Comparison of ENCODE assay signal across 13 cellular contexts in the genomic region with DNA sequence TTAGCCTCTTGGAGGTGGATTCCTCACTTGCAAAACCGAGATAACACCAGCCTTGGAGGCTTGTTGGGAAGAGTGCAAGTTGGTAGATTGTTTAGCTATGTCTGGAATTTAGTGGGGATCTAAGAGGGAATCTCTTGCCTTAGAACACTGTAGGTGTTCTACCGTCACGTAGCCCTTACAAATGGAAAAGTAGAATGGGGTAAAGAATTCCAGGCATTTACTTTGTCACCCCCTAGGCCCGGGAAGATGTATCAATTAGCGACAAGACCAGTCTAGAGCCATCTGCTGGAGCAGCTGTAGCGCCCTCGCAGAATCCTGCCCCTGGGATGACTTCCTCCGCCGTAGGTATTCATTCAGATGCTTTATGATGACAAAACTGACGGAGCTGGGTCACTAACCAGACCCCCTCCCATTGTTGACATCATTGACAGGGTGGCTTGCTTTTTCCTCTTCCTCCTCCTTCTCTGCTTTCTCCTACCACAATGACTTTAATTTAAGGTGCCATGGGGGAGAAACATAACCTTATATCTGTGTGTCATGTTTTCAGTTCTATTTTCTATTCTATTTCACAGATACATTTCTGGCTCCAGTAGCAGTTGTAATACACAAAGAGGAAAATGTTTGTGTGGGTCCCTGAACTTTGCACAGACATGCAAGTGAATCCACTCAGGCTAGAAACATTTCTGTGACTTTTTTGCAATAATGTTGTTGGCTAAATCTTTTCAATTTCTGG.
DNase-seq lines count a peak whose midpoint lies in the region; ATAC-seq and TF ChIP-seq lines count a peak whose summit lies in the region.
"Had no signal": no experiment of that assay in that cellular context is flagged by ENCODE, and none has a peak within 500 bp of the region (broad histone marks: within the 10 kb centered on the region; RNA-seq: fewer than 3 reads in every experiment).

No MANE protein-coding gene starts in this region.

- TF ChIP-seq POLR2A in vagina (IDR thresholded peaks at IDR 0.05): no peak

- peak overlapping the region; percentile 78 for H3K4ac ChIP-seq in mesendoderm (ENCODE audit: low read depth, low read length)

- no peaks in the 10 kb centered on the region for H3K79me2 ChIP-seq in mesendoderm (ENCODE audit: control insufficient read depth, insufficient read depth, low read length)

- POLR2A ChIA-PET in Caco-2 (lab: Charles Lee): no interaction called here

- DNase-seq in Caco-2 (peak; percentile 59 to 73), endodermal cell (peak; percentile 89), mesendoderm (peak; percentile 99), vagina (ENCODE audit: extremely low spot score in 2 of 2) (no peak)
- DNase-seq: C1 segment of cervical spinal cord, GOT3, Kasumi-1, NCI-H187 treated with DMSO at 0.1 percent for 48 hours, NCI-H446 treated with DMSO at 0.1 percent for 48 hours had no signal

- WGBS in endodermal cell (ENCODE audit: insufficient coverage in 1 of 2, insufficient read length in 1 of 2), 2 experiments: 57 to 66% methylated on average over 10 of the region's 10 CpGs
- no CpG with 5 or more reads among the region's 10 CpGs for WGBS in mesendoderm (ENCODE audit: extremely low coverage, insufficient coverage, low lambda C conversion rate)

- peak overlapping the region; percentile 58 for H2BK15ac ChIP-seq in mesendoderm (replicated peaks; ENCODE audit: low read depth)

- H3K4me1 ChIP-seq in Caco-2 (peaks cover 41% of the 10 kb centered on the region), HUES6 (ENCODE audit: control insufficient read depth, insufficient read depth, low read length) (peaks cover 14% of the 10 kb centered on the region), endodermal cell (ENCODE audit: control insufficient read depth, insufficient read depth, low read length) (peaks cover 7% of the 10 kb centered on the region), mesendoderm (ENCODE audit: control insufficient read depth, low read depth, low read length) (no peaks in the 10 kb centered on the region), vagina (no peaks in the 10 kb centered on the region)

- H3K27ac ChIP-seq in HUES6 (ENCODE audit: low read depth, low read length): peak overlapping the region; percentile 66; the same call in 1 of the 2 replicates
- no peak overlapping the region for H3K27ac ChIP-seq in endodermal cell (ENCODE audit: low read depth, low read length)
- H3K27ac ChIP-seq in mesendoderm (ENCODE audit: low read depth, low read length): peak overlapping the region; percentile 13
- no peak overlapping the region for H3K27ac ChIP-seq in vagina

- H3K36me3 ChIP-seq in Caco-2 (ENCODE audit: control insufficient read depth, insufficient read depth, low read length) (no peaks in the 10 kb centered on the region), HUES6 (ENCODE audit: control insufficient read depth, insufficient read depth, low read length) (no peaks in the 10 kb centered on the region), endodermal cell (ENCODE audit: control insufficient read depth, insufficient read depth, low read length) (no peaks in the 10 kb centered on the region), mesendoderm (ENCODE audit: control insufficient read depth, insufficient read depth, low read length) (no peaks in the 10 kb centered on the region), vagina (no peaks in the 10 kb centered on the region)

- CTCF ChIA-PET in Caco-2 (lab: Charles Lee): interaction anchor here (0.7 kb wide), 1 partner anchor 362 kb away, joined by 3 read pairs; no protein-coding TSS in a partner anchor

- intact Hi-C loops in Caco-2 (cut with micrococcal nuclease; ENCODE audit: unreplicated experiment) (loop anchor here (10.0 kb wide), 1 partner anchor 79 kb away; no protein-coding TSS in a partner anchor), vagina (cut with DNase I) (no loop called here)

- H2AK5ac ChIP-seq in mesendoderm (ENCODE audit: low read length): no peak overlapping the region

- ATAC-seq in GM21367 (IDR thresholded peaks at IDR 0.05; ENCODE audit: unreplicated experiment): no peak
- no peak for ATAC-seq in HG03175 (IDR thresholded peaks at IDR 0.05; ENCODE audit: unreplicated experiment)
- ATAC-seq in GM21515 (IDR thresholded peaks at IDR 0.05; ENCODE audit: unreplicated experiment): no peak

- H2BK5ac ChIP-seq in mesendoderm (ENCODE audit: low read length): peak overlapping the region; percentile 20

- no peak overlapping the region for H4K8ac ChIP-seq in mesendoderm (ENCODE audit: low read depth, low read length)

- H3K23ac ChIP-seq in mesendoderm (ENCODE audit: low read length): no peak overlapping the region

- H3K9me3 ChIP-seq in Caco-2 (no peaks in the 10 kb centered on the region), HUES6 (ENCODE audit: control insufficient read depth, insufficient read depth, low read depth, low read length) (no peaks in the 10 kb centered on the region), endodermal cell (ENCODE audit: control insufficient read depth, low read length) (no peaks in the 10 kb centered on the region), vagina (no peaks in the 10 kb centered on the region)

- H3K9ac ChIP-seq in HUES6 (ENCODE audit: low read length) (peak overlapping the region; percentile 27), endodermal cell (ENCODE audit: extremely low read depth, low read length, poor library complexity, severe bottlenecking) (no peak overlapping the region), mesendoderm (ENCODE audit: low read length) (no peak overlapping the region)

- H3K4me1 Mint-ChIP-seq in Caco-2 (ENCODE audit: low read depth, unreplicated experiment) (peaks cover 47% of the 10 kb centered on the region), endodermal cell (peaks cover 14% of the 10 kb centered on the region)

- H2BK120ac ChIP-seq in mesendoderm (ENCODE audit: low read depth, low read length): peak overlapping the region; percentile 36

- H3K4me3 Mint-ChIP-seq in Caco-2 (ENCODE audit: unreplicated experiment) (no peak overlapping the region), endodermal cell (no peak overlapping the region)

- no TSS peak for BruUV-seq in Caco-2 (replicated peaks; lab: Mats Ljungman, UMichigan)

- H3K27me3 Mint-ChIP-seq in Caco-2 (ENCODE audit: insufficient read depth, unreplicated experiment): no peaks in the 10 kb centered on the region
- peaks cover 7% of the 10 kb centered on the region for H3K27me3 Mint-ChIP-seq in endodermal cell (ENCODE audit: insufficient read depth)

- H3K79me1 ChIP-seq in mesendoderm (ENCODE audit: low read length): no peaks in the 10 kb centered on the region

- no peak overlapping the region for H4K5ac ChIP-seq in mesendoderm (ENCODE audit: low read length)

- TF ChIP-seq CTCF in Caco-2 (IDR thresholded peaks at IDR 0.05; ENCODE audit: insufficient read depth in 1 of 2, low read depth in 1 of 2, low read length in 1 of 2, severe bottlenecking in 1 of 2, unreplicated experiment in 1 of 2): no peak
- TF ChIP-seq CTCF in endodermal cell (conservative IDR thresholded peaks at IDR 0.05): peak; percentile 23
- TF ChIP-seq CTCF in vagina (IDR thresholded peaks at IDR 0.05): no peak

- peak overlapping the region; percentile 56 for H3K56ac ChIP-seq in mesendoderm (ENCODE audit: low read length)

- H3K36me3 Mint-ChIP-seq in Caco-2 (ENCODE audit: insufficient read depth, unreplicated experiment) (no peaks in the 10 kb centered on the region), endodermal cell (ENCODE audit: low read depth) (no peaks in the 10 kb centered on the region)

- H3K27ac Mint-ChIP-seq in Caco-2 (ENCODE audit: unreplicated experiment): peak overlapping the region; percentile 3
- peak overlapping the region; percentile 23 for H3K27ac Mint-ChIP-seq in endodermal cell

- H3K27me3 ChIP-seq in Caco-2 (replicated peaks; ENCODE audit: control insufficient read depth, insufficient read depth, low read length): no peaks in the 10 kb centered on the region
- H3K27me3 ChIP-seq in HUES6 (ENCODE audit: control insufficient read depth, insufficient read depth, low read length): no peaks in the 10 kb centered on the region
- H3K27me3 ChIP-seq in endodermal cell (ENCODE audit: control insufficient read depth, insufficient read depth, low read length, poor library complexity, severe bottlenecking): no peaks in the 10 kb centered on the region
- H3K27me3 ChIP-seq in mesendoderm (ENCODE audit: insufficient read depth, low read length, poor library complexity): no peaks in the 10 kb centered on the region
- no peaks in the 10 kb centered on the region for H3K27me3 ChIP-seq in vagina

- no peak overlapping the region for H3K18ac ChIP-seq in mesendoderm (ENCODE audit: low read length)

- H3K4me2 ChIP-seq in mesendoderm (ENCODE audit: low read length): no peak overlapping the region

- H3K4me3 ChIP-seq in Caco-2 (ENCODE audit: low read depth, low read length) (no peak overlapping the region), HUES6 (ENCODE audit: low read depth, low read length) (no peak overlapping the region), endodermal cell (ENCODE audit: low read length) (no peak overlapping the region), mesendoderm (ENCODE audit: low read length) (no peak overlapping the region), vagina (no peak overlapping the region)

- peaks cover 26% of the 10 kb centered on the region for H3K9me3 Mint-ChIP-seq in Caco-2 (ENCODE audit: unreplicated experiment)
- H3K9me3 Mint-ChIP-seq in endodermal cell: no peaks in the 10 kb centered on the region

Comparison
In these comparisons a context has a peak if more than half of its experiments do, and no peak if none do; other contexts are left out.
1. DNase-seq: peak in Caco-2 (2 of 2), endodermal cell (single experiment) and mesendoderm (single experiment); none in vagina (0 of 2).
2. H3K27ac ChIP-seq: peak in HUES6 (single experiment) and mesendoderm (single experiment); none in endodermal cell (single experiment) and vagina (single experiment).